In genomic region chr11:837189-837989, GRCh38 we compare ENCODE assay signal across 1 cellular context.
TF ChIP-seq lines count a peak whose summit lies in the region.

No MANE protein-coding gene starts in this region.

TF ChIP-seq in K562, 482 proteins besides CTCF, POLR2A, EP300 and RAD21 (continues in another document):
- TF ChIP-seq CHD7 (IDR thresholded peaks at IDR 0.05; ENCODE audit: low read depth, low read length) = no peak
- no peak for TF ChIP-seq ZNF232 (CRISPR knock-in tag; IDR thresholded peaks at IDR 0.05)
- no peak for TF ChIP-seq LCOR (CRISPR knock-in tag; IDR thresholded peaks at IDR 0.05)
- no peak for TF ChIP-seq U2AF2 (optimal IDR thresholded peaks at IDR 0.05; ENCODE audit: low read depth, low read length)
- no peak for TF ChIP-seq POLR3A (IDR thresholded peaks at IDR 0.05; ENCODE audit: borderline replicate concordance, extremely low read depth, insufficient read depth, insufficient read length)
- TF ChIP-seq PHB (CRISPR knock-in tag; IDR thresholded peaks at IDR 0.05) = no peak
- TF ChIP-seq PRMT5 (CRISPR knock-in tag; IDR thresholded peaks at IDR 0.05) = no peak
- no peak for TF ChIP-seq CREBBP (IDR thresholded peaks at IDR 0.05; ENCODE audit: low read depth, low read length)
- no peak for TF ChIP-seq HEY1 (CRISPR knock-in tag; IDR thresholded peaks at IDR 0.05; ENCODE audit: borderline replicate concordance)
- no peak for TF ChIP-seq KDM4B (IDR thresholded peaks at IDR 0.05; ENCODE audit: borderline replicate concordance in 2 of 2, low read depth in 1 of 2)
- TF ChIP-seq ZBTB7A (IDR thresholded peaks at IDR 0.05; ENCODE audit: borderline replicate concordance, control insufficient read depth, low read depth, low read length) = 0 out of 2 replicates have a peak, but pooled peaks have one; percentile 23
- no peak for TF ChIP-seq TOE1 (IDR thresholded peaks at IDR 0.05; ENCODE audit: borderline replicate concordance)
- TF ChIP-seq TOE1 (CRISPR knock-in tag; IDR thresholded peaks at IDR 0.05; ENCODE audit: borderline replicate concordance, low read depth) = no peak
- TF ChIP-seq ZNF639 (CRISPR knock-in tag; conservative IDR thresholded peaks at IDR 0.05 in 1 of 2, IDR thresholded peaks at IDR 0.05 in 1 of 2) = no peak
- TF ChIP-seq TFAP4 (CRISPR knock-in tag; IDR thresholded peaks at IDR 0.05; ENCODE audit: borderline replicate concordance) = peak; percentile 50; the same call in 1 of the 2 replicates
- TF ChIP-seq NR0B1 (IDR thresholded peaks at IDR 0.05; ENCODE audit: partially characterized antibody) = no peak
- TF ChIP-seq SAFB (IDR thresholded peaks at IDR 0.05; ENCODE audit: borderline replicate concordance, low read depth, low read length) = peak; percentile 8; the same call in 1 of the 2 replicates
- no peak for TF ChIP-seq KLF6 (CRISPR knock-in tag; IDR thresholded peaks at IDR 0.05; ENCODE audit: borderline replicate concordance)
- no peak for TF ChIP-seq HDAC3 (IDR thresholded peaks at IDR 0.05; ENCODE audit: borderline replicate concordance, partially characterized antibody)
- no peak for TF ChIP-seq SIN3A (IDR thresholded peaks at IDR 0.05; ENCODE audit: borderline replicate concordance in 2 of 2, control insufficient read depth in 1 of 2, low read depth in 2 of 2, low read length in 2 of 2)
- TF ChIP-seq CSDE1 (IDR thresholded peaks at IDR 0.05) = no peak
- TF ChIP-seq CBFA2T3 (IDR thresholded peaks at IDR 0.05) = no peak
- peak; percentile 64; the same call in 1 of the 2 replicates for TF ChIP-seq VEZF1 (CRISPR knock-in tag; IDR thresholded peaks at IDR 0.05)
- 0 out of 2 replicates have a peak, but pooled peaks have one; percentile 31 for TF ChIP-seq GABPA (tag; conservative IDR thresholded peaks at IDR 0.05; ENCODE audit: low read depth)
- TF ChIP-seq RBM17 (IDR thresholded peaks at IDR 0.05; ENCODE audit: borderline replicate concordance, low read depth, low read length) = no peak
- TF ChIP-seq SMAD1 (IDR thresholded peaks at IDR 0.05; ENCODE audit: low read depth, low read length, partially characterized antibody) = no peak
- no peak for TF ChIP-seq ZNF134 (CRISPR knock-in tag; conservative IDR thresholded peaks at IDR 0.05)
- peak; percentile 78 for TF ChIP-seq POLR2G (IDR thresholded peaks at IDR 0.05; ENCODE audit: low read depth, low read length)
- TF ChIP-seq ZBTB17 (CRISPR knock-in tag; IDR thresholded peaks at IDR 0.05) = 0 out of 2 replicates have a peak, but pooled peaks have one; percentile 17
- TF ChIP-seq ZBTB49 (CRISPR knock-in tag; IDR thresholded peaks at IDR 0.05; ENCODE audit: borderline replicate concordance) = no peak
- TF ChIP-seq HMBOX1 (IDR thresholded peaks at IDR 0.05) = no peak
- no peak for TF ChIP-seq ILF3 (IDR thresholded peaks at IDR 0.05; ENCODE audit: borderline replicate concordance)
- TF ChIP-seq GTF2F1 (IDR thresholded peaks at IDR 0.05; ENCODE audit: low read depth, low read length) = no peak
- no peak for TF ChIP-seq ZBTB11 (CRISPR knock-in tag; IDR thresholded peaks at IDR 0.05)
